8 cellular contexts compared by ENCODE assay signal in genomic region chrX:106898462-106898861, GRCh38. TPM values are rescaled to one million over a fixed set of nuclear protein-coding genes. Genes with fewer than 3 reads are reported as not detected.
DNase-seq lines count a peak whose midpoint lies in the region; ATAC-seq, FAIRE-seq and TF ChIP-seq lines count a peak whose summit lies in the region.

No MANE protein-coding gene starts in this region.

- TF ChIP-seq CTCF in fibroblast of pulmonary artery (IDR thresholded peaks at IDR 0.05; ENCODE audit: low read length, missing control alignments), result peak; percentile 40
- no peak for TF ChIP-seq CTCF in mesothelial cell of epicardium (IDR thresholded peaks at IDR 0.05; ENCODE audit: unreplicated experiment)

- DNase-seq in NCI-H345 (lab: John Stamatoyannopoulos, UW), result peak; percentile 4
- DNase-seq in NCI-H345 treated with DMSO at 0.1 percent for 48 hours (lab: John Stamatoyannopoulos, UW; ENCODE audit: unreplicated experiment), result no peak
- DNase-seq in RCC 7860 (ENCODE audit: low spot score), result peak; percentile 68
- peak; percentile 73 for DNase-seq in fibroblast of pulmonary artery (ENCODE audit: low read depth)
- no peak for DNase-seq in sciatic nerve (ENCODE audit: low spot score)
- no peak for DNase-seq in mesothelial cell of epicardium (ENCODE audit: low spot score in 2 of 2, unreplicated experiment in 2 of 2)

- no peak overlapping the region for H3K27ac Mint-ChIP-seq in mesothelial cell of epicardium

- intact Hi-C loops in sciatic nerve (cut with DNase I), result no loop called here

- H3K27me3 Mint-ChIP-seq in mesothelial cell of epicardium (ENCODE audit: low read depth), result peaks cover 6% of the 10 kb centered on the region

- no peak overlapping the region for H3K4me3 Mint-ChIP-seq in mesothelial cell of epicardium

- no peaks in the 10 kb centered on the region for H3K36me3 Mint-ChIP-seq in mesothelial cell of epicardium

- ATAC-seq in GM19438 (IDR thresholded peaks at IDR 0.05; ENCODE audit: low read depth, unreplicated experiment), result peak; percentile 67
- peak; percentile 66 for ATAC-seq in HG03558 (IDR thresholded peaks at IDR 0.05; ENCODE audit: extremely low read depth, unreplicated experiment)
- ATAC-seq in sciatic nerve, result peak; percentile 56

- H3K4me3 ChIP-seq in fibroblast of pulmonary artery (replicated peaks; ENCODE audit: low read depth, low read length), result no peak overlapping the region

- H3K4me1 Mint-ChIP-seq in mesothelial cell of epicardium, result peaks cover 4% of the 10 kb centered on the region

- peaks cover 16% of the 10 kb centered on the region for H3K9me3 Mint-ChIP-seq in mesothelial cell of epicardium

- FAIRE-seq in RCC 7860 (lab: Jason Lieb, UNC), result peak; percentile 75

RNA-seq across cellular contexts. Expression of gene RIPPLY1, which starts 4.7 kb away (rescaled TPM):
- total RNA-seq in sciatic nerve, result 0.40 TPM
- total RNA-seq in mesothelial cell of epicardium, result not detected in 3 replicates

RNA-seq across cellular contexts. Expression of gene CLDN2, which starts 21.7 kb away (rescaled TPM):
- not detected for total RNA-seq in sciatic nerve
- total RNA-seq in mesothelial cell of epicardium, result not detected in 3 replicates

Comparison
In these comparisons a context has a peak if more than half of its experiments do, and no peak if none do; other contexts are left out.
1. DNase-seq: peak in NCI-H345 (single experiment), RCC 7860 (single experiment) and fibroblast of pulmonary artery (single experiment); none in NCI-H345 treated with DMSO at 0.1 percent for 48 hours (single experiment), sciatic nerve (single experiment) and mesothelial cell of epicardium (0 of 2).
2. Peak in every context shown above with its lines, with median percentiles within 50 percentile points of each other: ATAC-seq.